22 cellular contexts compared by ENCODE assay signal in genomic region chr2:122323927-122324326, GRCh38.
"Had no signal": no experiment of that assay in that cellular context is flagged by ENCODE, and none has a peak within 500 bp of the region (broad histone marks: within the 10 kb centered on the region; RNA-seq: fewer than 3 reads in every experiment).

No MANE protein-coding gene starts in this region.

- H3K27ac Mint-ChIP-seq: activated B cell treated with CpG ODN at 0.5 μM for 24 hours; activated CD4-positive, alpha-beta memory T cell treated with anti-CD3 and anti-CD28 coated beads, Interleukin-2, amount 10 ng/mL, durations not matched to agents 7 days and 5 days; activated CD8-positive, alpha-beta memory T cell treated with anti-CD3 and anti-CD28 coated beads, Interleukin-2, amount 10 ng/mL, durations not matched to agents 7 days and 5 days; activated naive CD8-positive, alpha-beta T cell; nephron progenitor cell; progenitor cell of endocrine pancreas; T-helper 2 cell treated with Interferon-gamma antibody and Interleukin-4, amounts not matched to agents 5 μg/mL and 100 μg/mL, for 36 hours had no signal

- ATAC-seq: activated CD8-positive, alpha-beta memory T cell treated with anti-CD3 and anti-CD28 coated beads, Interleukin-2, amount 10 ng/mL, durations not matched to agents 7 days and 5 days; foreskin keratinocyte; left lobe of liver; stimulated activated naive CD8-positive, alpha-beta T cell treated with anti-CD3 and anti-CD28 coated beads, Interleukin-15, Interleukin-2, amounts not matched to agents 100 U/mL and 50 U/mL, for 24 hours had no signal

- H3K27ac ChIP-seq: dorsolateral prefrontal cortex, foreskin keratinocyte, tibial nerve, uterus had no signal

- H3K27me3 ChIP-seq: foreskin keratinocyte, tibial nerve, uterus had no signal

- H3K36me3 ChIP-seq: tibial nerve, uterus had no signal

- H3K4me1 ChIP-seq: foreskin keratinocyte, tibial nerve, uterus had no signal

- H3K27me3 Mint-ChIP-seq: activated B cell treated with CpG ODN at 0.5 μM for 24 hours; activated CD4-positive, alpha-beta memory T cell treated with anti-CD3 and anti-CD28 coated beads, Interleukin-2, amount 10 ng/mL, durations not matched to agents 7 days and 5 days; activated CD8-positive, alpha-beta memory T cell treated with anti-CD3 and anti-CD28 coated beads, Interleukin-2, amount 10 ng/mL, durations not matched to agents 7 days and 5 days; activated naive CD8-positive, alpha-beta T cell had no signal

- DNase-seq: activated B cell treated with CpG ODN at 0.5 μM for 24 hours; activated CD4-positive, alpha-beta memory T cell treated with anti-CD3 and anti-CD28 coated beads, Interleukin-2, amount 10 ng/mL, durations not matched to agents 7 days and 5 days; activated CD4-positive, alpha-beta T cell treated with anti-CD3 and anti-CD28 coated beads for 4 hours; activated CD8-positive, alpha-beta memory T cell treated with anti-CD3 and anti-CD28 coated beads, Interleukin-2, amount 10 ng/mL, durations not matched to agents 7 days and 5 days; dorsolateral prefrontal cortex; foreskin keratinocyte; glutamatergic neuron; hypothalamus; kidney; midbrain; nephron progenitor cell; occipital lobe; stimulated activated CD4-positive, alpha-beta T cell treated with anti-CD3 and anti-CD28 coated beads, Interleukin-12 subunit alpha, Interleukin-12 subunit beta, amount 100 ng/mL, for 4 hours; stimulated activated CD4-positive, alpha-beta T cell treated with anti-CD3 and anti-CD28 coated beads, Interleukin-1b, Interleukin-23, amount 100 ng/mL, for 48 hours; stimulated activated naive CD8-positive, alpha-beta T cell treated with anti-CD3 and anti-CD28 coated beads, Interleukin-15, Interleukin-2, amounts not matched to agents 100 U/mL and 50 U/mL, for 24 hours; substantia nigra; uterus had no signal

- H3K9me3 Mint-ChIP-seq: activated B cell treated with CpG ODN at 0.5 μM for 24 hours; activated CD4-positive, alpha-beta memory T cell treated with anti-CD3 and anti-CD28 coated beads, Interleukin-2, amount 10 ng/mL, durations not matched to agents 7 days and 5 days; nephron progenitor cell; T-helper 2 cell treated with Interferon-gamma antibody and Interleukin-4, amounts not matched to agents 5 μg/mL and 100 μg/mL, for 36 hours had no signal

- H3K36me3 Mint-ChIP-seq: activated CD8-positive, alpha-beta memory T cell treated with anti-CD3 and anti-CD28 coated beads, Interleukin-2, amount 10 ng/mL, durations not matched to agents 7 days and 5 days; activated naive CD8-positive, alpha-beta T cell had no signal

- H3K4me3 Mint-ChIP-seq: activated B cell treated with CpG ODN at 0.5 μM for 24 hours; activated CD4-positive, alpha-beta memory T cell treated with anti-CD3 and anti-CD28 coated beads, Interleukin-2, amount 10 ng/mL, durations not matched to agents 7 days and 5 days; activated CD8-positive, alpha-beta memory T cell treated with anti-CD3 and anti-CD28 coated beads, Interleukin-2, amount 10 ng/mL, durations not matched to agents 7 days and 5 days; activated naive CD8-positive, alpha-beta T cell; nephron progenitor cell; T-helper 2 cell treated with Interferon-gamma antibody and Interleukin-4, amounts not matched to agents 5 μg/mL and 100 μg/mL, for 36 hours had no signal

- H3K4me1 Mint-ChIP-seq: activated B cell treated with CpG ODN at 0.5 μM for 24 hours; activated CD4-positive, alpha-beta memory T cell treated with anti-CD3 and anti-CD28 coated beads, Interleukin-2, amount 10 ng/mL, durations not matched to agents 7 days and 5 days; activated CD8-positive, alpha-beta memory T cell treated with anti-CD3 and anti-CD28 coated beads, Interleukin-2, amount 10 ng/mL, durations not matched to agents 7 days and 5 days; nephron progenitor cell had no signal

- H3K4me3 ChIP-seq: dorsolateral prefrontal cortex, tibial nerve, uterus had no signal

- H3K9me3 ChIP-seq: uterus had no signal
